Comparison of ENCODE assay signal across 1 cellular context in genomic region chr21:42042651-42043050, GRCh38.
TF ChIP-seq lines count a peak whose summit lies in the region.

No MANE protein-coding gene starts in this region.

TF ChIP-seq in HepG2, 621 proteins besides CTCF, POLR2A, EP300 and RAD21:
- no peak for TF ChIP-seq ATAD3A (CRISPR knock-in tag; IDR thresholded peaks at IDR 0.05)
- TF ChIP-seq ZNF577 (CRISPR knock-in tag; IDR thresholded peaks at IDR 0.05; ENCODE audit: borderline replicate concordance, low read depth) = no peak
- TF ChIP-seq RARA (CRISPR knock-in tag; IDR thresholded peaks at IDR 0.05) = no peak
- no peak for TF ChIP-seq ZNF282 (IDR thresholded peaks at IDR 0.05; ENCODE audit: partially characterized antibody)
- TF ChIP-seq MXD4 (CRISPR knock-in tag; IDR thresholded peaks at IDR 0.05) = no peak
- no peak for TF ChIP-seq ZNF724P (CRISPR knock-in tag; IDR thresholded peaks at IDR 0.05; ENCODE audit: borderline replicate concordance)
- no peak for TF ChIP-seq NR2F6 (IDR thresholded peaks at IDR 0.05)
- TF ChIP-seq NR2F6 (CRISPR knock-in tag; IDR thresholded peaks at IDR 0.05) = no peak
- TF ChIP-seq, protein P1, sequence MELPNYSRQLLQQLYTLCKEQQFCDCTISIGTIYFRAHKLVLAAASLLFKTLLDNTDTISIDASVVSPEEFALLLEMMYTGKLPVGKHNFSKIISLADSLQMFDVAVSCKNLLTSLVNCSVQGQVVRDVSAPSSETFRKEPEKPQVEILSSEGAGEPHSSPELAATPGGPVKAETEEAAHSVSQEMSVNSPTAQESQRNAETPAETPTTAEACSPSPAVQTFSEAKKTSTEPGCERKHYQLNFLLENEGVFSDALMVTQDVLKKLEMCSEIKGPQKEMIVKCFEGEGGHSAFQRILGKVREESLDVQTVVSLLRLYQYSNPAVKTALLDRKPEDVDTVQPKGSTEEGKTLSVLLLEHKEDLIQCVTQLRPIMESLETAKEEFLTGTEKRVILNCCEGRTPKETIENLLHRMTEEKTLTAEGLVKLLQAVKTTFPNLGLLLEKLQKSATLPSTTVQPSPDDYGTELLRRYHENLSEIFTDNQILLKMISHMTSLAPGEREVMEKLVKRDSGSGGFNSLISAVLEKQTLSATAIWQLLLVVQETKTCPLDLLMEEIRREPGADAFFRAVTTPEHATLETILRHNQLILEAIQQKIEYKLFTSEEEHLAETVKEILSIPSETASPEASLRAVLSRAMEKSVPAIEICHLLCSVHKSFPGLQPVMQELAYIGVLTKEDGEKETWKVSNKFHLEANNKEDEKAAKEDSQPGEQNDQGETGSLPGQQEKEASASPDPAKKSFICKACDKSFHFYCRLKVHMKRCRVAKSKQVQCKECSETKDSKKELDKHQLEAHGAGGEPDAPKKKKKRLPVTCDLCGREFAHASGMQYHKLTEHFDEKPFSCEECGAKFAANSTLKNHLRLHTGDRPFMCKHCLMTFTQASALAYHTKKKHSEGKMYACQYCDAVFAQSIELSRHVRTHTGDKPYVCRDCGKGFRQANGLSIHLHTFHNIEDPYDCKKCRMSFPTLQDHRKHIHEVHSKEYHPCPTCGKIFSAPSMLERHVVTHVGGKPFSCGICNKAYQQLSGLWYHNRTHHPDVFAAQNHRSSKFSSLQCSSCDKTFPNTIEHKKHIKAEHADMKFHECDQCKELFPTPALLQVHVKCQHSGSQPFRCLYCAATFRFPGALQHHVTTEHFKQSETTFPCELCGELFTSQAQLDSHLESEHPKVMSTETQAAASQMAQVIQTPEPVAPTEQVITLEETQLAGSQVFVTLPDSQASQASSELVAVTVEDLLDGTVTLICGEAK (IDR thresholded peaks at IDR 0.05) = no peak
- TF ChIP-seq, protein P1 (CRISPR knock-in tag; IDR thresholded peaks at IDR 0.05) = no peak
- no peak for TF ChIP-seq FUBP1 (CRISPR knock-in tag; IDR thresholded peaks at IDR 0.05; ENCODE audit: borderline replicate concordance)
- no peak for TF ChIP-seq ZNF639 (CRISPR knock-in tag; conservative IDR thresholded peaks at IDR 0.05)
- TF ChIP-seq PRPF4 (IDR thresholded peaks at IDR 0.05; ENCODE audit: low read depth, low read length, poor library complexity, severe bottlenecking) = no peak
- no peak for TF ChIP-seq NAIF1 (CRISPR knock-in tag; IDR thresholded peaks at IDR 0.05; ENCODE audit: borderline replicate concordance)
- TF ChIP-seq NFATC3 (CRISPR knock-in tag; IDR thresholded peaks at IDR 0.05) = no peak
- TF ChIP-seq HOXA5 (CRISPR knock-in tag; IDR thresholded peaks at IDR 0.05) = no peak
- no peak for TF ChIP-seq ZNF788 (CRISPR knock-in tag; IDR thresholded peaks at IDR 0.05; ENCODE audit: borderline replicate concordance)
- TF ChIP-seq, protein P2, sequence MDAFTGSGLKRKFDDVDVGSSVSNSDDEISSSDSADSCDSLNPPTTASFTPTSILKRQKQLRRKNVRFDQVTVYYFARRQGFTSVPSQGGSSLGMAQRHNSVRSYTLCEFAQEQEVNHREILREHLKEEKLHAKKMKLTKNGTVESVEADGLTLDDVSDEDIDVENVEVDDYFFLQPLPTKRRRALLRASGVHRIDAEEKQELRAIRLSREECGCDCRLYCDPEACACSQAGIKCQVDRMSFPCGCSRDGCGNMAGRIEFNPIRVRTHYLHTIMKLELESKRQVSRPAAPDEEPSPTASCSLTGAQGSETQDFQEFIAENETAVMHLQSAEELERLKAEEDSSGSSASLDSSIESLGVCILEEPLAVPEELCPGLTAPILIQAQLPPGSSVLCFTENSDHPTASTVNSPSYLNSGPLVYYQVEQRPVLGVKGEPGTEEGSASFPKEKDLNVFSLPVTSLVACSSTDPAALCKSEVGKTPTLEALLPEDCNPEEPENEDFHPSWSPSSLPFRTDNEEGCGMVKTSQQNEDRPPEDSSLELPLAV (CRISPR knock-in tag; conservative IDR thresholded peaks at IDR 0.05; ENCODE audit: low read depth) = no peak
TF ChIP-seq in HepG2: peak in this region for 0.
